Comparison of ENCODE assay signal across 8 cellular contexts in the genomic region with DNA sequence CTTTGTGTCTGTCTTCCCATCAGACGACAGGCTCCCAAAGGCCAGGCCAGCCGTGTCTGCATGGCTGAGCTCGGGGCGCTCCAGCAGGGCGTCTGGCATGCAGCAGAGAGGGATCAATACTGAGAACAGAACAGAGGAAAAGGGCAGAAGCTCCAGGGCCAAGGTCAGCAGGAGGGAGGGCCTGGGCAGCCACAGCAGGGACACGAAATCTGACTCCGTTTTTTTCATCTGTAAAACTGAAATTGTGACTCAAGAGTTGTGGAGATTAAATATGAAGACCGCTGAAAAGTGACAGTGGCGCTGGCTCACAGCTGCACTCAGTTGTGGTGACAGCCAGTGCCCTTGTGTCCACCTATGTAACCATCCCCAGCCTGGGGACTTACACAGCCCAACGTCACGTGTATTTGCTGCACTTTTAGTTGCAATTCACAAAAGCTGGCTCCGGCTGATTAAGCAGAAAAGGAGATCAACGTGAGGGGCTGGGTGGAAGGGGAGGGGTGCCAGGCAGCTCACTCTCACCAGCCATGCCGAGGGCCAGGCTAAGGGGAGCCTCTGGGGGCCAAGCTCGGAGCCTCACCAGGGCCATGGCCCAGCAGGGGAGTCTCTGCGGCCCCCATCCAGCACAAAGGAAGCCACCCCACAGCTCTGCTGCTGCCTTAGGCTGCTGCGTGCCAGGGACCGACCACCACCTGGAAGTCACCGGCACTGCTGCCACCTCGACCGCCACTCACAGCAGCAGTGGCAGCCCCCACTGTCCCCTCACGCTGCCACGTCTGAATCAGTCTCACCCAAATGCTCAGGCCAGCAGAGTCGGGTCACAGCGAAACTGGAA.
A peak's percentile ranks its signal among the peaks of the same experiment; 100 is the strongest.
DNase-seq lines count a peak whose midpoint lies in the region; ATAC-seq, FAIRE-seq and TF ChIP-seq lines count a peak whose summit lies in the region.

No MANE protein-coding gene starts in this region.

- H2AFZ ChIP-seq in endothelial cell of umbilical vein (ENCODE audit: low read depth, low read length) (peak overlapping the region; percentile 71), parathyroid adenoma (peak overlapping the region; percentile 61)

- dilution Hi-C loops in endothelial cell of umbilical vein (cut with MboI; ENCODE audit: extremely low pct_ligation_motif_present, low sequenced_read_pairs): no loop called here

- H3K4me3 Mint-ChIP-seq in activated naive CD8-positive, alpha-beta T cell: peak overlapping the region; percentile 32
- H3K4me3 Mint-ChIP-seq in activated naive CD8-positive, alpha-beta T cell treated with anti-CD3 and anti-CD28 coated beads, Interleukin-2, amount 50 U/mL, for 24 hours: no peak overlapping the region

- TF ChIP-seq CTCF in endothelial cell of umbilical vein (IDR thresholded peaks at IDR 0.05; ENCODE audit: extremely low read depth in 1 of 2, insufficient read depth in 1 of 2, low read depth in 1 of 2, low read length in 2 of 2): no peak
- TF ChIP-seq CTCF in parathyroid adenoma (IDR thresholded peaks at IDR 0.05): no peak

- H3K4me3 ChIP-seq in endothelial cell of umbilical vein (replicated peaks in 1 of 3; ENCODE audit: insufficient read depth in 1 of 3, low read depth in 1 of 3, low read length in 3 of 3) (no peak overlapping the region), parathyroid adenoma (ENCODE audit: low read depth, low read length) (no peak overlapping the region)

- H3K27me3 Mint-ChIP-seq in activated naive CD8-positive, alpha-beta T cell: no peaks in the 10 kb centered on the region
- H3K27me3 Mint-ChIP-seq in activated naive CD8-positive, alpha-beta T cell treated with anti-CD3 and anti-CD28 coated beads, Interleukin-2, amount 50 U/mL, for 24 hours: no peaks in the 10 kb centered on the region

- H3K36me3 ChIP-seq in endothelial cell of umbilical vein (ENCODE audit: control insufficient read depth in 2 of 2, extremely low read depth in 1 of 2, insufficient read depth in 2 of 2, low read length in 2 of 2) (no peaks in the 10 kb centered on the region), parathyroid adenoma (ENCODE audit: control insufficient read depth, insufficient read depth, low read length) (no peaks in the 10 kb centered on the region)

- peak overlapping the region; percentile 72 for H3K27ac Mint-ChIP-seq in activated naive CD8-positive, alpha-beta T cell
- no peak overlapping the region for H3K27ac Mint-ChIP-seq in activated naive CD8-positive, alpha-beta T cell treated with anti-CD3 and anti-CD28 coated beads, Interleukin-2, amount 50 U/mL, for 24 hours

- no peaks in the 10 kb centered on the region for H4K20me1 ChIP-seq in endothelial cell of umbilical vein (replicated peaks; ENCODE audit: control insufficient read depth, extremely low read depth, insufficient read depth, low read length)

- no TSS peak for BruUV-seq in endothelial cell of umbilical vein (replicated peaks; lab: Mats Ljungman, UMichigan)

- H3K9me3 Mint-ChIP-seq in activated naive CD8-positive, alpha-beta T cell (ENCODE audit: low read depth): no peaks in the 10 kb centered on the region
- no peaks in the 10 kb centered on the region for H3K9me3 Mint-ChIP-seq in activated naive CD8-positive, alpha-beta T cell treated with anti-CD3 and anti-CD28 coated beads, Interleukin-2, amount 50 U/mL, for 24 hours

- H3K4me1 Mint-ChIP-seq in activated naive CD8-positive, alpha-beta T cell (ENCODE audit: low read depth): peaks cover 14% of the 10 kb centered on the region
- H3K4me1 Mint-ChIP-seq in activated naive CD8-positive, alpha-beta T cell treated with anti-CD3 and anti-CD28 coated beads, Interleukin-2, amount 50 U/mL, for 24 hours: peaks cover 7% of the 10 kb centered on the region

- POLR2A ChIA-PET in endothelial cell of umbilical vein (lab: Charles Lee): no interaction called here

- FAIRE-seq in endothelial cell of umbilical vein (lab: Jason Lieb, UNC): no peak

- intact Hi-C loops in endothelial cell of umbilical vein (cut with micrococcal nuclease): loop anchor here (5.0 kb wide), 3 partner anchors 74 to 349 kb away; a partner anchor contains a TSS

- TF ChIP-seq POLR2A in endothelial cell of umbilical vein (IDR thresholded peaks at IDR 0.05; ENCODE audit: low read depth, low read length): no peak

- CTCF ChIA-PET in endothelial cell of umbilical vein (lab: Charles Lee): interaction anchor here (0.6 to 1.5 kb wide), 8 partner anchors 9 to 48 kb away, joined by 3 to 7 read pairs (median 3); no protein-coding TSS in a partner anchor

- H3K9ac ChIP-seq in endothelial cell of umbilical vein (replicated peaks; ENCODE audit: extremely low read depth, insufficient read depth, low read length) (peak overlapping the region; percentile 48), parathyroid adenoma (no peak overlapping the region)

- H3K27me3 ChIP-seq in endothelial cell of umbilical vein (ENCODE audit: control insufficient read depth in 2 of 2, insufficient read depth in 2 of 2, low read length in 2 of 2) (no peaks in the 10 kb centered on the region), parathyroid adenoma (ENCODE audit: control insufficient read depth, insufficient read depth, low read length) (no peaks in the 10 kb centered on the region)

- ATAC-seq in activated naive CD8-positive, alpha-beta T cell treated with anti-CD3 and anti-CD28 coated beads, Interleukin-2, amount 50 U/mL, for 24 hours: no peak

- peaks cover 3% of the 10 kb centered on the region for H3K4me1 ChIP-seq in endothelial cell of umbilical vein (ENCODE audit: control insufficient read depth, extremely low read depth, insufficient read depth, low read length)
- H3K4me1 ChIP-seq in parathyroid adenoma: peaks cover 45% of the 10 kb centered on the region

- H3K36me3 Mint-ChIP-seq in activated naive CD8-positive, alpha-beta T cell: peaks cover 3% of the 10 kb centered on the region
- peaks cover 4% of the 10 kb centered on the region for H3K36me3 Mint-ChIP-seq in activated naive CD8-positive, alpha-beta T cell treated with anti-CD3 and anti-CD28 coated beads, Interleukin-2, amount 50 U/mL, for 24 hours (ENCODE audit: low read depth)

- H3K4me2 ChIP-seq in endothelial cell of umbilical vein (ENCODE audit: insufficient read depth, low read length) (peak overlapping the region; percentile 38), parathyroid adenoma (ENCODE audit: low read length) (peak overlapping the region; percentile 13)

- no peaks in the 10 kb centered on the region for H3K9me3 ChIP-seq in endothelial cell of umbilical vein (replicated peaks; ENCODE audit: control insufficient read depth, insufficient read depth, low read length)
- no peaks in the 10 kb centered on the region for H3K9me3 ChIP-seq in parathyroid adenoma (ENCODE audit: control insufficient read depth, low read length)

- no peaks in the 10 kb centered on the region for H3K9me1 ChIP-seq in endothelial cell of umbilical vein (replicated peaks; ENCODE audit: control insufficient read depth, extremely low read depth, insufficient read depth, low read length)

- peak overlapping the region; percentile 29 for H3K27ac ChIP-seq in endothelial cell of umbilical vein (ENCODE audit: insufficient read depth, low read depth, low read length)
- peak overlapping the region; percentile 94 for H3K27ac ChIP-seq in parathyroid adenoma

- H3K79me2 ChIP-seq in endothelial cell of umbilical vein (ENCODE audit: control insufficient read depth, insufficient read depth, low read length) (no peaks in the 10 kb centered on the region), parathyroid adenoma (no peaks in the 10 kb centered on the region)

- no peak for DNase-seq in activated naive CD8-positive, alpha-beta T cell treated with anti-CD3 and anti-CD28 coated beads, Interleukin-2, amount 50 U/mL, for 24 hours
- peak; percentile 11 for DNase-seq in NCI-H2029 (lab: John Stamatoyannopoulos, UW)
- DNase-seq in endothelial cell of umbilical vein (ENCODE audit: low read depth, low spot score): no peak
- DNase-seq in NCI-H1436 treated with DMSO at 0.1 percent for 48 hours (lab: John Stamatoyannopoulos, UW): no peak
- DNase-seq in hepatic stellate cell (ENCODE audit: low spot score): no peak
- DNase-seq in SW480 (ENCODE audit: low spot score): no peak

TF ChIP-seq in endothelial cell of umbilical vein, 7 proteins besides CTCF, POLR2A, EP300 and RAD21:
- TF ChIP-seq, protein P1, sequence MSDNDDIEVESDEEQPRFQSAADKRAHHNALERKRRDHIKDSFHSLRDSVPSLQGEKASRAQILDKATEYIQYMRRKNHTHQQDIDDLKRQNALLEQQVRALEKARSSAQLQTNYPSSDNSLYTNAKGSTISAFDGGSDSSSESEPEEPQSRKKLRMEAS (IDR thresholded peaks at IDR 0.05; ENCODE audit: insufficient read depth, insufficient read length): no peak
- TF ChIP-seq POLR2AphosphoS5 (IDR thresholded peaks at IDR 0.05; ENCODE audit: insufficient read depth, low read depth, low read length) (no peak), JUN (IDR thresholded peaks at IDR 0.05; ENCODE audit: borderline replicate concordance, insufficient read depth, insufficient read length, low read depth) (no peak), FOS (IDR thresholded peaks at IDR 0.05; ENCODE audit: borderline replicate concordance, insufficient read depth, low read length) (no peak), MYC (IDR thresholded peaks at IDR 0.05; ENCODE audit: low read depth, low read length) (no peak), GATA2 (IDR thresholded peaks at IDR 0.05; ENCODE audit: insufficient read depth, insufficient read length, low read depth, low read length) (no peak), EZH2 (IDR thresholded peaks at IDR 0.05; ENCODE audit: borderline replicate concordance, low read depth, low read length, severe bottlenecking) (no peak)
